ENCODE assay signal across 8 cellular contexts in genomic region chr2:200901459-200902072, GRCh38. TPM values are rescaled to one million over a fixed set of nuclear protein-coding genes. Genes with fewer than 3 reads are reported as not detected.
DNase-seq lines count a peak whose midpoint lies in the region; ATAC-seq and TF ChIP-seq lines count a peak whose summit lies in the region.

No MANE protein-coding gene starts in this region.

- H2BK15ac ChIP-seq in mesenchymal stem cell (ENCODE audit: low read depth, poor library complexity, severe bottlenecking) = no peak overlapping the region

- no peak overlapping the region for H4K91ac ChIP-seq in mesenchymal stem cell (ENCODE audit: low read length)

- no peak overlapping the region for H3K4ac ChIP-seq in mesenchymal stem cell (ENCODE audit: low read depth in 1 of 2, low read length in 2 of 2)

- peak; percentile 85 for DNase-seq in Caki2 (ENCODE audit: low read depth)
- peak; percentile 83 for DNase-seq in GM20000 (ENCODE audit: low spot score)
- peak; percentile 33 for DNase-seq in NCI-H774 (lab: John Stamatoyannopoulos, UW)
- peak; percentile 30 to 72 for DNase-seq in activated CD4-positive, alpha-beta T cell treated with anti-CD3 and anti-CD28 coated beads, Interleukin-2, amount 50 U/mL, for 24 hours (ENCODE audit: low read depth in 1 of 2, low spot score in 1 of 2)
- DNase-seq in effector CD4-positive, alpha-beta T cell = peak; percentile 68
- peak; percentile 91 for DNase-seq in mesenchymal stem cell
- DNase-seq in stimulated activated CD8-positive, alpha-beta memory T cell treated with anti-CD3 and anti-CD28 coated beads, Interleukin-4, amount 100 ng/mL, for 24 hours (ENCODE audit: low read depth) = peak; percentile 28

- H3K36me3 ChIP-seq in mesenchymal stem cell (ENCODE audit: control insufficient read depth in 1 of 2, insufficient read depth in 2 of 2, low read depth in 1 of 2, low read length in 2 of 2) = peaks cover 6 to 78% of the 10 kb centered on the region in 2 experiments

- H3K23ac ChIP-seq in mesenchymal stem cell (ENCODE audit: low read length in 2 of 2) = no peak overlapping the region

- TF ChIP-seq CTCF in GM20000 (IDR thresholded peaks at IDR 0.05; ENCODE audit: extremely low read depth, missing control alignments) = peak; percentile 74

- H2AK5ac ChIP-seq in mesenchymal stem cell (ENCODE audit: low read length, severe bottlenecking) = no peak overlapping the region

- no peak overlapping the region for H2BK120ac ChIP-seq in mesenchymal stem cell (ENCODE audit: low read depth, low read length)

- no peak overlapping the region for H2AFZ ChIP-seq in mesenchymal stem cell (ENCODE audit: low read depth, low read length)

- H3K18ac ChIP-seq in mesenchymal stem cell (ENCODE audit: low read depth in 1 of 2, low read length in 2 of 2) = no peak overlapping the region

- peak overlapping the region; percentile 51 for H3K9ac ChIP-seq in mesenchymal stem cell (ENCODE audit: low read length)

- H2BK12ac ChIP-seq in mesenchymal stem cell (ENCODE audit: low read length in 2 of 2) = no peak overlapping the region

- H3K4me1 ChIP-seq in mesenchymal stem cell (ENCODE audit: control insufficient read depth, insufficient read depth, low read depth, low read length) = no peaks in the 10 kb centered on the region

- WGBS in mesenchymal stem cell = 15% methylated on average over 4 of the region's 4 CpGs

- no peak overlapping the region for H2BK5ac ChIP-seq in mesenchymal stem cell (ENCODE audit: low read depth, low read length, poor library complexity, severe bottlenecking)

- peak; percentile 90 for ATAC-seq in HG03575 (IDR thresholded peaks at IDR 0.05; ENCODE audit: extremely low read depth, insufficient number of reproducible peaks, low FRiP score, unreplicated experiment)

- no peak overlapping the region for H3K4me2 ChIP-seq in mesenchymal stem cell (ENCODE audit: low read length, poor library complexity, severe bottlenecking)

- H3K27me3 ChIP-seq in mesenchymal stem cell (ENCODE audit: control insufficient read depth in 1 of 2, insufficient read depth in 1 of 2, low read length in 2 of 2) = no peaks in the 10 kb centered on the region

- H3K4me3 ChIP-seq in mesenchymal stem cell (ENCODE audit: insufficient read depth in 1 of 2, low read depth in 1 of 2, low read length in 2 of 2) = no peak overlapping the region

- H3K14ac ChIP-seq in mesenchymal stem cell (ENCODE audit: low read length in 2 of 2) = no peak overlapping the region

- no peaks in the 10 kb centered on the region for H3K9me3 ChIP-seq in mesenchymal stem cell (ENCODE audit: control insufficient read depth, low read length)

- H3K27ac ChIP-seq in mesenchymal stem cell (ENCODE audit: low read length, poor library complexity, severe bottlenecking) = no peak overlapping the region

- in situ Hi-C loops in Caki2 (cut with HindIII; ENCODE audit: low pct_unique_long_range_greater_than_20kb, low sequenced_read_pairs) = no loop called here

- H4K8ac ChIP-seq in mesenchymal stem cell (ENCODE audit: low read length) = no peak overlapping the region

- peaks cover 10% of the 10 kb centered on the region for H3K79me1 ChIP-seq in mesenchymal stem cell (replicated peaks; ENCODE audit: low read length, poor library complexity, severe bottlenecking)

RNA-seq across cellular contexts. Expression of gene NIF3L1, which starts 12.4 kb away (rescaled TPM):
- total RNA-seq in Caki2 (2014; rRNA removed; shearing (Covaris generic); ENCODE audit: low replicate concordance) = 57.7 and 87.3 TPM in 2 replicates
- 17.6 TPM for polyA plus RNA-seq in mesenchymal stem cell (2013, experiment 1 of 2)
- polyA plus RNA-seq in mesenchymal stem cell (2013, experiment 2 of 2) = 20.8 TPM

RNA-seq across cellular contexts. Expression of gene PPIL3, which starts 12.7 kb away (rescaled TPM):
- 68.3 and 78.8 TPM in 2 replicates for total RNA-seq in Caki2 (2014; rRNA removed; shearing (Covaris generic); ENCODE audit: low replicate concordance)
- polyA plus RNA-seq in mesenchymal stem cell (2013, experiment 1 of 2) = 36.7 TPM
- polyA plus RNA-seq in mesenchymal stem cell (2013, experiment 2 of 2) = 31.4 TPM

RNA-seq across cellular contexts. Expression of gene CLK1, which starts 37.1 kb away (rescaled TPM):
- 30.8 and 70.2 TPM in 2 replicates for total RNA-seq in Caki2 (2014; rRNA removed; shearing (Covaris generic); ENCODE audit: low replicate concordance)
- 40.9 TPM for polyA plus RNA-seq in mesenchymal stem cell (2013, experiment 1 of 2)
- polyA plus RNA-seq in mesenchymal stem cell (2013, experiment 2 of 2) = 47.3 TPM

Comparison
In these comparisons a context has a peak if more than half of its experiments do, and no peak if none do; other contexts are left out.
1. DNase-seq: peak in every context shown above with its lines; median percentile 91 in mesenchymal stem cell; 85 in Caki2; 83 in GM20000; 68 in effector CD4-positive, alpha-beta T cell; 51 in activated CD4-positive, alpha-beta T cell treated with anti-CD3 and anti-CD28 coated beads, Interleukin-2, amount 50 U/mL, for 24 hours; 33 in NCI-H774; 28 in stimulated activated CD8-positive, alpha-beta memory T cell treated with anti-CD3 and anti-CD28 coated beads, Interleukin-4, amount 100 ng/mL, for 24 hours.